ENCODE assay signal across 1 cellular context in genomic region chr12:122190842-122191668, GRCh38.
A peak's percentile ranks its signal among the peaks of the same experiment; 100 is the strongest.
TF ChIP-seq lines count a peak whose summit lies in the region.

No MANE protein-coding gene starts in this region.

TF ChIP-seq in HepG2, 621 proteins besides CTCF, POLR2A, EP300 and RAD21 (continued from another document):
- TF ChIP-seq PRDM4 (CRISPR knock-in tag; IDR thresholded peaks at IDR 0.05; ENCODE audit: borderline replicate concordance) (no peak), ZNF605 (CRISPR knock-in tag; IDR thresholded peaks at IDR 0.05) (0 out of 2 replicates have a peak, but pooled peaks have one; percentile 49), SRF (IDR thresholded peaks at IDR 0.05; ENCODE audit: low read depth, low read length) (no peak), ZNF589 (CRISPR knock-in tag; conservative IDR thresholded peaks at IDR 0.05) (no peak), KDM3A (CRISPR knock-in tag; IDR thresholded peaks at IDR 0.05; ENCODE audit: low read depth) (0 out of 2 replicates have a peak, but pooled peaks have one; percentile 22), CREB1 (IDR thresholded peaks at IDR 0.05) (peak; percentile 34; the same call in 1 of the 2 replicates), CREB1 (CRISPR knock-in tag; IDR thresholded peaks at IDR 0.05) (no peak), ZNF784 (CRISPR knock-in tag; IDR thresholded peaks at IDR 0.05; ENCODE audit: borderline replicate concordance) (no peak), XRCC5 (optimal IDR thresholded peaks at IDR 0.05; ENCODE audit: low read length) (peak; percentile 41), KAT7 (CRISPR knock-in tag; IDR thresholded peaks at IDR 0.05; ENCODE audit: borderline replicate concordance) (no peak), LCORL (IDR thresholded peaks at IDR 0.05) (no peak), LCORL (CRISPR knock-in tag; IDR thresholded peaks at IDR 0.05) (0 out of 2 replicates have a peak, but pooled peaks have one; percentile 17), ZNF747 (CRISPR knock-in tag; IDR thresholded peaks at IDR 0.05; ENCODE audit: borderline replicate concordance) (no peak), ZKSCAN5 (CRISPR knock-in tag; IDR thresholded peaks at IDR 0.05) (no peak), ZNF746 (CRISPR knock-in tag; IDR thresholded peaks at IDR 0.05) (0 out of 2 replicates have a peak, but pooled peaks have one; percentile 26), TFDP2 (CRISPR knock-in tag; IDR thresholded peaks at IDR 0.05) (no peak), MIER3 (CRISPR knock-in tag; IDR thresholded peaks at IDR 0.05; ENCODE audit: borderline replicate concordance) (no peak), SNAPC2 (CRISPR knock-in tag; IDR thresholded peaks at IDR 0.05) (no peak), ZNF619 (CRISPR knock-in tag; IDR thresholded peaks at IDR 0.05) (no peak), ZNF230 (CRISPR knock-in tag; IDR thresholded peaks at IDR 0.05) (no peak), THAP11 (CRISPR knock-in tag; IDR thresholded peaks at IDR 0.05) (no peak), E2F1 (CRISPR knock-in tag; IDR thresholded peaks at IDR 0.05) (no peak), ETV6 (CRISPR knock-in tag; conservative IDR thresholded peaks at IDR 0.05) (no peak), TEF (CRISPR knock-in tag; IDR thresholded peaks at IDR 0.05) (no peak), CHD4 (IDR thresholded peaks at IDR 0.05; ENCODE audit: borderline replicate concordance, low read length) (no peak), KLF6 (CRISPR knock-in tag; IDR thresholded peaks at IDR 0.05) (no peak), FOXP1 (IDR thresholded peaks at IDR 0.05) (no peak), FOXP1 (CRISPR knock-in tag; IDR thresholded peaks at IDR 0.05) (no peak), RXRB (CRISPR knock-in tag; IDR thresholded peaks at IDR 0.05; ENCODE audit: borderline replicate concordance) (0 out of 2 replicates have a peak, but pooled peaks have one; percentile 25), ERF (CRISPR knock-in tag; IDR thresholded peaks at IDR 0.05) (0 out of 2 replicates have a peak, but pooled peaks have one; percentile 45), ZNF607 (CRISPR knock-in tag; IDR thresholded peaks at IDR 0.05; ENCODE audit: borderline replicate concordance) (no peak)
- TF ChIP-seq, protein P1, sequence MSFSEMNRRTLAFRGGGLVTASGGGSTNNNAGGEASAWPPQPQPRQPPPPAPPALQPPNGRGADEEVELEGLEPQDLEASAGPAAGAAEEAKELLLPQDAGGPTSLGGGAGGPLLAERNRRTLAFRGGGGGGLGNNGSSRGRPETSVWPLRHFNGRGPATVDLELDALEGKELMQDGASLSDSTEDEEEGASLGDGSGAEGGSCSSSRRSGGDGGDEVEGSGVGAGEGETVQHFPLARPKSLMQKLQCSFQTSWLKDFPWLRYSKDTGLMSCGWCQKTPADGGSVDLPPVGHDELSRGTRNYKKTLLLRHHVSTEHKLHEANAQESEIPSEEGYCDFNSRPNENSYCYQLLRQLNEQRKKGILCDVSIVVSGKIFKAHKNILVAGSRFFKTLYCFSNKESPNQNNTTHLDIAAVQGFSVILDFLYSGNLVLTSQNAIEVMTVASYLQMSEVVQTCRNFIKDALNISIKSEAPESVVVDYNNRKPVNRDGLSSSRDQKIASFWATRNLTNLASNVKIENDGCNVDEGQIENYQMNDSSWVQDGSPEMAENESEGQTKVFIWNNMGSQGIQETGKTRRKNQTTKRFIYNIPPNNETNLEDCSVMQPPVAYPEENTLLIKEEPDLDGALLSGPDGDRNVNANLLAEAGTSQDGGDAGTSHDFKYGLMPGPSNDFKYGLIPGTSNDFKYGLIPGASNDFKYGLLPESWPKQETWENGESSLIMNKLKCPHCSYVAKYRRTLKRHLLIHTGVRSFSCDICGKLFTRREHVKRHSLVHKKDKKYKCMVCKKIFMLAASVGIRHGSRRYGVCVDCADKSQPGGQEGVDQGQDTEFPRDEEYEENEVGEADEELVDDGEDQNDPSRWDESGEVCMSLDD (CRISPR knock-in tag; IDR thresholded peaks at IDR 0.05; ENCODE audit: borderline replicate concordance) = no peak
- TF ChIP-seq, protein P2, sequence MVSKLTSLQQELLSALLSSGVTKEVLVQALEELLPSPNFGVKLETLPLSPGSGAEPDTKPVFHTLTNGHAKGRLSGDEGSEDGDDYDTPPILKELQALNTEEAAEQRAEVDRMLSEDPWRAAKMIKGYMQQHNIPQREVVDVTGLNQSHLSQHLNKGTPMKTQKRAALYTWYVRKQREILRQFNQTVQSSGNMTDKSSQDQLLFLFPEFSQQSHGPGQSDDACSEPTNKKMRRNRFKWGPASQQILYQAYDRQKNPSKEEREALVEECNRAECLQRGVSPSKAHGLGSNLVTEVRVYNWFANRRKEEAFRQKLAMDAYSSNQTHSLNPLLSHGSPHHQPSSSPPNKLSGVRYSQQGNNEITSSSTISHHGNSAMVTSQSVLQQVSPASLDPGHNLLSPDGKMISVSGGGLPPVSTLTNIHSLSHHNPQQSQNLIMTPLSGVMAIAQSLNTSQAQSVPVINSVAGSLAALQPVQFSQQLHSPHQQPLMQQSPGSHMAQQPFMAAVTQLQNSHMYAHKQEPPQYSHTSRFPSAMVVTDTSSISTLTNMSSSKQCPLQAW (CRISPR knock-in tag; IDR thresholded peaks at IDR 0.05) = peak; percentile 43; the same call in 1 of the 2 replicates
- TF ChIP-seq, protein P3, sequence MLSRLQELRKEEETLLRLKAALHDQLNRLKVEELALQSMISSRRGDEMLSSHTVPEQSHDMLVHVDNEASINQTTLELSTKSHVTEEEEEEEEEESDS (CRISPR knock-in tag; IDR thresholded peaks at IDR 0.05; ENCODE audit: borderline replicate concordance) = no peak
- TF ChIP-seq, protein P4, sequence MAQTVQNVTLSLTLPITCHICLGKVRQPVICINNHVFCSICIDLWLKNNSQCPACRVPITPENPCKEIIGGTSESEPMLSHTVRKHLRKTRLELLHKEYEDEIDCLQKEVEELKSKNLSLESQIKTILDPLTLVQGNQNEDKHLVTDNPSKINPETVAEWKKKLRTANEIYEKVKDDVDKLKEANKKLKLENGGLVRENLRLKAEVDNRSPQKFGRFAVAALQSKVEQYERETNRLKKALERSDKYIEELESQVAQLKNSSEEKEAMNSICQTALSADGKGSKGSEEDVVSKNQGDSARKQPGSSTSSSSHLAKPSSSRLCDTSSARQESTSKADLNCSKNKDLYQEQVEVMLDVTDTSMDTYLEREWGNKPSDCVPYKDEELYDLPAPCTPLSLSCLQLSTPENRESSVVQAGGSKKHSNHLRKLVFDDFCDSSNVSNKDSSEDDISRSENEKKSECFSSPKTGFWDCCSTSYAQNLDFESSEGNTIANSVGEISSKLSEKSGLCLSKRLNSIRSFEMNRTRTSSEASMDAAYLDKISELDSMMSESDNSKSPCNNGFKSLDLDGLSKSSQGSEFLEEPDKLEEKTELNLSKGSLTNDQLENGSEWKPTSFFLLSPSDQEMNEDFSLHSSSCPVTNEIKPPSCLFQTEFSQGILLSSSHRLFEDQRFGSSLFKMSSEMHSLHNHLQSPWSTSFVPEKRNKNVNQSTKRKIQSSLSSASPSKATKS (CRISPR knock-in tag; IDR thresholded peaks at IDR 0.05) = no peak
